In genomic region chr17:60139438-60140285, GRCh38 we compare ENCODE assay signal across 8 cellular contexts. TPM values are rescaled to one million over a fixed set of nuclear protein-coding genes. Genes with fewer than 3 reads are reported as not detected.
A peak's percentile ranks its signal among the peaks of the same experiment; 100 is the strongest.
DNase-seq lines count a peak whose midpoint lies in the region; ATAC-seq and TF ChIP-seq lines count a peak whose summit lies in the region.

No MANE protein-coding gene starts in this region.

- DNase-seq in COLO668 (lab: John Stamatoyannopoulos, UW; ENCODE audit: unreplicated experiment) (peak; percentile 5), PC-3 (peak; percentile 31), Right ventricle myocardium superior (peak; percentile 81), psoas muscle (peak; percentile 79 to 86), NCI-H1694 treated with DMSO at 0.1 percent for 48 hours (lab: John Stamatoyannopoulos, UW) (no peak), NCI-H1105 treated with DMSO at 0.1 percent for 48 hours (lab: John Stamatoyannopoulos, UW) (no peak), cortex of kidney (lab: John Stamatoyannopoulos, UW) (no peak)
- DNase-seq in activated naive CD4-positive, alpha-beta T cell treated with Interleukin-2 at 50 U/mL for 16 hours = peak; percentile 72

- no peak overlapping the region for H3K4me2 ChIP-seq in PC-3 (ENCODE audit: low read length)

- no peak overlapping the region for H2AFZ ChIP-seq in PC-3 (ENCODE audit: low read length)

- H3K27ac ChIP-seq in PC-3 (ENCODE audit: low read length) (no peak overlapping the region), psoas muscle (no peak overlapping the region)

- no peaks in the 10 kb centered on the region for H3K36me3 ChIP-seq in PC-3 (ENCODE audit: low read depth, low read length)
- H3K36me3 ChIP-seq in psoas muscle (ENCODE audit: insufficient read depth in 1 of 2, low read depth in 1 of 2) = no peaks in the 10 kb centered on the region

- CTCF ChIA-PET in PC-3 (lab: Charles Lee) = no interaction called here

- H3K4me1 ChIP-seq in PC-3 (ENCODE audit: insufficient read depth, low read length) = peaks cover 12% of the 10 kb centered on the region
- H3K4me1 ChIP-seq in psoas muscle = peaks cover 15% of the 10 kb centered on the region

- intact Hi-C loops in PC-3 (cut with micrococcal nuclease) = loop anchor here (10.0 kb wide), 2 partner anchors 95 to 215 kb away; no protein-coding TSS in a partner anchor
- intact Hi-C loops in Right ventricle myocardium superior (cut with DNase I) = loop anchor here (10.0 kb wide), 1 partner anchor 295 kb away; no protein-coding TSS in a partner anchor
- intact Hi-C loops in psoas muscle (cut with DNase I) = loop anchor here in 1 of 2 donors (10.0 kb wide), 1 partner anchor 295 kb away; no protein-coding TSS in a partner anchor

- H3K4me3 ChIP-seq in PC-3 (ENCODE audit: low read length) = no peak overlapping the region
- peak overlapping the region; percentile 46 for H3K4me3 ChIP-seq in psoas muscle

- TF ChIP-seq CTCF in PC-3 (conservative IDR thresholded peaks at IDR 0.05; ENCODE audit: low read depth, low read length) (peak; percentile 48), psoas muscle (IDR thresholded peaks at IDR 0.05) (peak; percentile 54)

- H3F3A ChIP-seq in PC-3 (ENCODE audit: low read length, unreplicated experiment) = no peaks in the 10 kb centered on the region

- ATAC-seq in PC-3 = no peak
- peak; percentile 60 for ATAC-seq in Right ventricle myocardium superior (ENCODE audit: poor library complexity)
- ATAC-seq in psoas muscle = peak; percentile 50 to 61 (median 60)

- WGBS in psoas muscle, 3 donors = 5 to 7% (median 6%) methylated on average over 64 to 66 of the region's 66 CpGs

- H3K27me3 ChIP-seq in PC-3 (ENCODE audit: low read length) (peaks cover 4% of the 10 kb centered on the region; the same call in 1 of the 2 replicates), psoas muscle (ENCODE audit: insufficient read depth in 3 of 3, low read length in 2 of 3) (peaks cover 0 to 48% (median 28%) of the 10 kb centered on the region in 3 donors)

- peaks cover 4% of the 10 kb centered on the region for H3K79me2 ChIP-seq in PC-3 (ENCODE audit: low read length)

- POLR2A ChIA-PET in PC-3 (lab: Charles Lee; ENCODE audit: unreplicated experiment) = no interaction called here

- H3K9me3 ChIP-seq in PC-3 (ENCODE audit: low read length) = no peaks in the 10 kb centered on the region
- no peaks in the 10 kb centered on the region for H3K9me3 ChIP-seq in psoas muscle

- no peak overlapping the region for H3K9ac ChIP-seq in PC-3 (ENCODE audit: low read length)

- no TSS peak for BruUV-seq in PC-3 (replicated peaks; lab: Mats Ljungman, UMichigan)

- H3K9me2 ChIP-seq in PC-3 (replicated peaks; ENCODE audit: low read length) = no peaks in the 10 kb centered on the region

- H4K20me1 ChIP-seq in PC-3 (ENCODE audit: low read length) = no peaks in the 10 kb centered on the region

RNA-seq across cellular contexts. Expression of gene CA4, which starts 10.1 kb away (rescaled TPM):
- total RNA-seq in PC-3 (2014; rRNA removed) = not detected in 2 replicates
- 15.1 TPM for total RNA-seq in Right ventricle myocardium superior
- 10 to 100 TPM in 3 of 4 donors, 1 to 10 TPM in 1; 8.9 to 13.6 (median 11.6) TPM for total RNA-seq in psoas muscle
- polyA plus RNA-seq in psoas muscle = 10 to 100 TPM; 10.2 to 16.6 (median 14.4) TPM

Comparison
In these comparisons a context has a peak if more than half of its experiments do, and no peak if none do; other contexts are left out.
1. DNase-seq: peak in COLO668 (single experiment), PC-3 (single experiment), activated naive CD4-positive, alpha-beta T cell treated with Interleukin-2 at 50 U/mL for 16 hours (single experiment), Right ventricle myocardium superior (single experiment) and psoas muscle (2 of 2); none in NCI-H1694 treated with DMSO at 0.1 percent for 48 hours (single experiment), NCI-H1105 treated with DMSO at 0.1 percent for 48 hours (single experiment) and cortex of kidney (single experiment).